Comparison of ENCODE assay signal across 2 cellular contexts in genomic region chr7:131624536-131624935, GRCh38.
TF ChIP-seq lines count a peak whose summit lies in the region.

No MANE protein-coding gene starts in this region.

TF ChIP-seq in A549, 52 proteins besides CTCF, POLR2A, EP300 and RAD21:
- TF ChIP-seq GATA3 (IDR thresholded peaks at IDR 0.05; ENCODE audit: borderline replicate concordance), result no peak

TF ChIP-seq in H1, 55 proteins besides CTCF, POLR2A, EP300 and RAD21:
- TF ChIP-seq BRCA1 (IDR thresholded peaks at IDR 0.05; ENCODE audit: low read depth, low read length) (no peak), KDM1A (IDR thresholded peaks at IDR 0.05; ENCODE audit: borderline replicate concordance, low read length) (no peak), CHD1 (IDR thresholded peaks at IDR 0.05; ENCODE audit: low read depth, low read length) (no peak), RNF2 (IDR thresholded peaks at IDR 0.05; ENCODE audit: borderline replicate concordance, low read depth, low read length, missing control alignments, poor library complexity, severe bottlenecking) (no peak), FOSL1 (IDR thresholded peaks at IDR 0.05; ENCODE audit: insufficient read depth, low read depth, low read length) (no peak), CHD7 (IDR thresholded peaks at IDR 0.05; ENCODE audit: insufficient replicate concordance, low read length) (no peak), RFX5 (IDR thresholded peaks at IDR 0.05; ENCODE audit: borderline replicate concordance, low read depth, low read length) (no peak), ATF2 (IDR thresholded peaks at IDR 0.05; ENCODE audit: low read length) (no peak), TEAD4 (IDR thresholded peaks at IDR 0.05; ENCODE audit: low read depth, low read length) (no peak), HDAC6 (IDR thresholded peaks at IDR 0.05; ENCODE audit: low read depth, low read length) (no peak), ATF3 (IDR thresholded peaks at IDR 0.05; ENCODE audit: insufficient read depth, low read depth, low read length) (no peak)
